In genomic region chr3:35929158-35929557, GRCh38 we compare ENCODE assay signal across 1 cellular context.
TF ChIP-seq lines count a peak whose summit lies in the region.

No MANE protein-coding gene starts in this region.

TF ChIP-seq in IMR-90, 13 proteins besides CTCF, POLR2A, EP300 and RAD21 (continued from another document):
- TF ChIP-seq USF2 (IDR thresholded peaks at IDR 0.05; ENCODE audit: low read depth, low read length) (no peak), FOS (IDR thresholded peaks at IDR 0.05; ENCODE audit: low read depth, low read length) (no peak), MAZ (IDR thresholded peaks at IDR 0.05; ENCODE audit: borderline replicate concordance, low read depth, low read length) (no peak)
TF ChIP-seq in IMR-90: peak in this region for 0.
